Comparison of ENCODE assay signal across 9 cellular contexts in the genomic region with DNA sequence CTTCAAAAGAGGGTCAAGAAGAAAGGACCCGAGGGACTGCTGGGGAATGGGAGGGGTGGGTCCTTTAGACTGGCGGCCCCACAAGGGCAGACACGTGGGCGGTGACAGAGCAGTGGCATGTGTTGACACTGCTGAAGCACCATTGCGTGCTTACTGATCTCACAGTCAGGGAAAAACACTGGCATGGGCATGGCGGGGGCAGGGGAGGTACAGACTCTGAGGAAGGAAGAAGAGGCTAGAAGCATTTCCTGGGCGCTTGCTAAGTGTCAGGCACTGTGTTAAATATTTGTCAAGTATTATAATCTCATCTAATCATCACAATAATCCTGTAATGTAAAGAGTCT.
DNase-seq lines count a peak whose midpoint lies in the region; ATAC-seq lines count a peak whose summit lies in the region.
"Had no signal": no experiment of that assay in that cellular context is flagged by ENCODE, and none has a peak within 500 bp of the region (broad histone marks: within the 10 kb centered on the region; RNA-seq: fewer than 3 reads in every experiment).

No MANE protein-coding gene starts in this region.

- ATAC-seq in GM21528 (IDR thresholded peaks at IDR 0.05; ENCODE audit: low FRiP score, unreplicated experiment) (no peak), HG02973 (IDR thresholded peaks at IDR 0.05; ENCODE audit: unreplicated experiment) (no peak), HG03432 (IDR thresholded peaks at IDR 0.05; ENCODE audit: unreplicated experiment) (no peak)

- peaks cover 17% of the 10 kb centered on the region for H3K36me3 Mint-ChIP-seq in activated naive CD8-positive, alpha-beta T cell

- H3K4me1 Mint-ChIP-seq in activated naive CD8-positive, alpha-beta T cell (ENCODE audit: low read depth) = peaks cover 61% of the 10 kb centered on the region

- peak overlapping the region; percentile 59 for H3K4me3 Mint-ChIP-seq in activated naive CD8-positive, alpha-beta T cell

- no peaks in the 10 kb centered on the region for H3K27me3 Mint-ChIP-seq in activated naive CD8-positive, alpha-beta T cell

- H3K27ac Mint-ChIP-seq in activated naive CD8-positive, alpha-beta T cell = peak overlapping the region; percentile 88

- DNase-seq in CD1c-positive myeloid dendritic cell (ENCODE audit: extremely low spot score) (peak; percentile 58), NCI-H2029 (lab: John Stamatoyannopoulos, UW) (peak; percentile 99), mesenteric fat pad (ENCODE audit: low spot score) (peak; percentile 82), NCI-H510A treated with DMSO at 0.1 percent for 48 hours (lab: John Stamatoyannopoulos, UW) (no peak)
- DNase-seq: NCI-H526 treated with DMSO at 0.1 percent for 48 hours had no signal

- no peaks in the 10 kb centered on the region for H3K9me3 Mint-ChIP-seq in activated naive CD8-positive, alpha-beta T cell (ENCODE audit: low read depth)
